1 cellular context compared by ENCODE assay signal in genomic region chr1:109655624-109656519, GRCh38.
TF ChIP-seq lines count a peak whose summit lies in the region.

GSTM4 (plus strand) TSS chr1:109656099; CDS start chr1:109656390, 291 bp downstream.

TF ChIP-seq in HepG2, 621 proteins besides CTCF, POLR2A, EP300 and RAD21 (continued from another document and continues in another):
- TF ChIP-seq ZNF318 (CRISPR knock-in tag; IDR thresholded peaks at IDR 0.05), result no peak
- TF ChIP-seq HNRNPUL1 (IDR thresholded peaks at IDR 0.05; ENCODE audit: low read depth, low read length), result no peak
- TF ChIP-seq REXO4 (CRISPR knock-in tag; IDR thresholded peaks at IDR 0.05; ENCODE audit: borderline replicate concordance), result no peak
- TF ChIP-seq SMAD1 (CRISPR knock-in tag; IDR thresholded peaks at IDR 0.05; ENCODE audit: borderline replicate concordance, low read depth), result peak; percentile 73; the same call in 1 of the 2 replicates
- no peak for TF ChIP-seq GLI4 (CRISPR knock-in tag; IDR thresholded peaks at IDR 0.05; ENCODE audit: borderline replicate concordance)
- no peak for TF ChIP-seq MIER2 (CRISPR knock-in tag; IDR thresholded peaks at IDR 0.05)
- no peak for TF ChIP-seq TCF12 (IDR thresholded peaks at IDR 0.05)
- TF ChIP-seq TCF12 (CRISPR knock-in tag; IDR thresholded peaks at IDR 0.05), result 0 out of 2 replicates have a peak, but pooled peaks have one; percentile 61
- TF ChIP-seq ZNF333 (CRISPR knock-in tag; IDR thresholded peaks at IDR 0.05; ENCODE audit: borderline replicate concordance), result no peak
- TF ChIP-seq DRAP1 (CRISPR knock-in tag; IDR thresholded peaks at IDR 0.05), result peak; percentile 50; the same call in 1 of the 2 replicates
- peak; percentile 23; the same call in 1 of the 2 replicates for TF ChIP-seq ZXDC (CRISPR knock-in tag; IDR thresholded peaks at IDR 0.05)
- TF ChIP-seq NCOA5 (CRISPR knock-in tag; IDR thresholded peaks at IDR 0.05), result no peak
- 0 out of 2 replicates have a peak, but pooled peaks have one; percentile 53 for TF ChIP-seq NRL (CRISPR knock-in tag; IDR thresholded peaks at IDR 0.05; ENCODE audit: borderline replicate concordance)
- no peak for TF ChIP-seq KIAA2018 (CRISPR knock-in tag; IDR thresholded peaks at IDR 0.05; ENCODE audit: borderline replicate concordance)
- TF ChIP-seq CCAR2 (optimal IDR thresholded peaks at IDR 0.05; ENCODE audit: low read depth, low read length), result no peak
- peak; percentile 79 for TF ChIP-seq PHF20 (CRISPR knock-in tag; IDR thresholded peaks at IDR 0.05)
- TF ChIP-seq ELF4 (CRISPR knock-in tag; IDR thresholded peaks at IDR 0.05; ENCODE audit: borderline replicate concordance), result no peak
- TF ChIP-seq FLYWCH1 (CRISPR knock-in tag; IDR thresholded peaks at IDR 0.05), result no peak
- TF ChIP-seq MTF1 (CRISPR knock-in tag; IDR thresholded peaks at IDR 0.05), result no peak
- peak; percentile 40; the same call in 1 of the 2 replicates for TF ChIP-seq ZNF580 (CRISPR knock-in tag; IDR thresholded peaks at IDR 0.05; ENCODE audit: borderline replicate concordance, low read depth)
- no peak for TF ChIP-seq ZNF33A (CRISPR knock-in tag; IDR thresholded peaks at IDR 0.05; ENCODE audit: borderline replicate concordance)
- no peak for TF ChIP-seq RAD51 (IDR thresholded peaks at IDR 0.05; ENCODE audit: borderline replicate concordance)
- no peak for TF ChIP-seq ATF6 (CRISPR knock-in tag; conservative IDR thresholded peaks at IDR 0.05)
- TF ChIP-seq ATF3 (CRISPR knock-in tag; IDR thresholded peaks at IDR 0.05), result no peak
- 0 out of 2 replicates have a peak, but pooled peaks have one; percentile 61 for TF ChIP-seq ZFP90 (CRISPR knock-in tag; IDR thresholded peaks at IDR 0.05; ENCODE audit: borderline replicate concordance)
- TF ChIP-seq ZNF674 (CRISPR knock-in tag; IDR thresholded peaks at IDR 0.05; ENCODE audit: low read depth), result no peak
- TF ChIP-seq PHF8 (CRISPR knock-in tag; IDR thresholded peaks at IDR 0.05), result peak; percentile 93
- peak; percentile 28; the same call in 1 of the 2 replicates for TF ChIP-seq DR1 (CRISPR knock-in tag; IDR thresholded peaks at IDR 0.05)
- no peak for TF ChIP-seq RBM39 (IDR thresholded peaks at IDR 0.05; ENCODE audit: low read depth, low read length, poor library complexity, severe bottlenecking)
- TF ChIP-seq ZKSCAN8 (CRISPR knock-in tag; IDR thresholded peaks at IDR 0.05; ENCODE audit: borderline replicate concordance), result no peak
- TF ChIP-seq CHD2 (IDR thresholded peaks at IDR 0.05; ENCODE audit: low read depth, low read length), result no peak
- 0 out of 2 replicates have a peak, but pooled peaks have one; percentile 48 for TF ChIP-seq HIC2 (CRISPR knock-in tag; IDR thresholded peaks at IDR 0.05; ENCODE audit: low read depth)
- TF ChIP-seq SNAPC2 (CRISPR knock-in tag; IDR thresholded peaks at IDR 0.05), result 0 out of 2 replicates have a peak, but pooled peaks have one; percentile 41
